In the genomic region with DNA sequence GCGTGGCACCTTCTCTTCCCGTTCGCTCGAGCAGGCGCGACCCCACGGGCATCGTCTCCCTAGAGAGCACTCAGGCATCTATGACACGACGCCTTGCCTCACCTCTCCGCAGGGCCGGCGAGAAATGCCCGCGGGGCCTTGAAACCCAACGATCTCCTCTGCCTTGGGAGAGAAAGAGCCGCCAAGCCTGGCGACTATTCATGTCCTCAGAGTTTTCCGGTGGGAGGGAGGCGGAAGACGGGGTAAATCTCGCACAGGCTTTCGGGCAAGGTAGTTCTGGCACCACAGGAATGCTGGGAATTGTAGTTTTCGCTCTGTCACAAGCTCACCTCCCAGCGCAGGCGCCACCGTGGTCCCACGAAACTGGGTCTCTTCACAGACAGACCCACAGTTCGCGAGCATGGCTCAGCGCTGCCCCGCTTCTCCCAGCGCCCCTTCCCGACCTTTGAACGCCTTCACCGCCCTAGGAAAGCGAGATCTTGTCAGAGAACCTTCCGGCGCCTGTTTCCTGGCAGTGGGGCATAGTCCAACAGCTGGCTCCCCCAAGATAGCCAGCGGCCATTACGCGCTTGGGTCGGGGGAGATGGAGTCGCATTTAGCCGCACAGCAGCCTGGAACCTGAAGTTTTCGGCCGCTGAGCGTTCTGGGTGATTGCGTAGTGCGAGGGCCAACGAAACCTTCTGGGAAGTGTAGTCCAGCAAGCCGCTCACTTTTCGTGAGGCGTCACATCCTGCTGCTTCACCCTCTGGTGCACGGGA, we compare ENCODE assay signal across 8 cellular contexts. TPM values are rescaled to one million over a fixed set of nuclear protein-coding genes. Genes with fewer than 3 reads are reported as not detected.
DNase-seq lines count a peak whose midpoint lies in the region; ATAC-seq, FAIRE-seq and TF ChIP-seq lines count a peak whose summit lies in the region.

TSS of gene CCDC90B (minus strand) at position 597 of the 758 bp plus-strand sequence. CDS start at position 202, 395 bp downstream.

- DNase-seq in NCI-H1417 treated with DMSO at 0.1 percent for 48 hours (lab: John Stamatoyannopoulos, UW) (peak; percentile 93), SW480 (ENCODE audit: low spot score) (peak; percentile 98), Right ventricle myocardium superior (peak; percentile 96), pancreas (peak; percentile 90 to 97 (median 96)), tibial artery (peak; percentile 96 to 98)
- peak; percentile 89 for DNase-seq in activated naive CD8-positive, alpha-beta T cell treated with anti-CD3 and anti-CD28 coated beads, Interleukin-2, amount 50 U/mL, for 24 hours

- H3K4me3 Mint-ChIP-seq in activated naive CD8-positive, alpha-beta T cell treated with anti-CD3 and anti-CD28 coated beads, Interleukin-2, amount 50 U/mL, for 24 hours = peak within 1 kb of the TSS; percentile 83

- H3K4me1 Mint-ChIP-seq in activated naive CD8-positive, alpha-beta T cell treated with anti-CD3 and anti-CD28 coated beads, Interleukin-2, amount 50 U/mL, for 24 hours = peaks cover 40% of the 10 kb centered on the region

- H3K27ac ChIP-seq in pancreas (peak within 1 kb of the TSS; percentile 97 to 100 (median 98)), tibial artery (peak within 1 kb of the TSS; percentile 96 to 97)

- H3K27me3 Mint-ChIP-seq in activated naive CD8-positive, alpha-beta T cell treated with anti-CD3 and anti-CD28 coated beads, Interleukin-2, amount 50 U/mL, for 24 hours = no peaks in the 10 kb centered on the region

- peak within 1 kb of the TSS; percentile 69 to 86 (median 82) for H3K4me3 ChIP-seq in pancreas
- peak within 1 kb of the TSS; percentile 70 to 84 for H3K4me3 ChIP-seq in tibial artery

- TF ChIP-seq CTCF in GM12874 (IDR thresholded peaks at IDR 0.05; ENCODE audit: insufficient read depth, low read depth, low read length) = 0 out of 2 replicates have a peak, but pooled peaks have one; percentile 26
- TF ChIP-seq CTCF in pancreas (IDR thresholded peaks at IDR 0.05) = no peak
- TF ChIP-seq CTCF in tibial artery (IDR thresholded peaks at IDR 0.05) = no peak

- H3K9me3 ChIP-seq in pancreas = no peaks in the 10 kb centered on the region
- H3K9me3 ChIP-seq in tibial artery = no peaks in the 10 kb centered on the region

- WGBS in pancreas, 2 donors = 0% methylated on average over 55 of the region's 55 CpGs

- intact Hi-C loops in Right ventricle myocardium superior (cut with DNase I) = no loop called here
- intact Hi-C loops in pancreas (cut with DNase I) = no loop called here
- intact Hi-C loops in tibial artery (cut with DNase I; ENCODE audit: low total_unique reads) = loop anchor here (10.0 kb wide), 2 partner anchors 91 to 381 kb away; partner anchors contain the start of genes ANKRD42, DDIAS and PRCP

- H3K4me1 ChIP-seq in pancreas = peaks cover 11 to 18% (median 15%) of the 10 kb centered on the region in 3 donors
- H3K4me1 ChIP-seq in tibial artery = peaks cover 0 to 39% (median 17%) of the 10 kb centered on the region in 4 donors

- ATAC-seq in HG02763 (IDR thresholded peaks at IDR 0.05; ENCODE audit: unreplicated experiment) (peak; percentile 87), Right ventricle myocardium superior (ENCODE audit: poor library complexity) (peak; percentile 98), pancreas (peak; percentile 94 to 98 (median 94))
- ATAC-seq in activated naive CD8-positive, alpha-beta T cell treated with anti-CD3 and anti-CD28 coated beads, Interleukin-2, amount 50 U/mL, for 24 hours = peak; percentile 95

- peak; percentile 70 for FAIRE-seq in pancreas (lab: Jason Lieb, UNC)

- H3K36me3 ChIP-seq in pancreas (no peaks in the 10 kb centered on the region), tibial artery (no peaks in the 10 kb centered on the region)

- H3K9me3 Mint-ChIP-seq in activated naive CD8-positive, alpha-beta T cell treated with anti-CD3 and anti-CD28 coated beads, Interleukin-2, amount 50 U/mL, for 24 hours = no peaks in the 10 kb centered on the region

- H3K36me3 Mint-ChIP-seq in activated naive CD8-positive, alpha-beta T cell treated with anti-CD3 and anti-CD28 coated beads, Interleukin-2, amount 50 U/mL, for 24 hours (ENCODE audit: low read depth) = peaks cover 2% of the 10 kb centered on the region

- peak within 1 kb of the TSS; percentile 97 for H3K27ac Mint-ChIP-seq in activated naive CD8-positive, alpha-beta T cell treated with anti-CD3 and anti-CD28 coated beads, Interleukin-2, amount 50 U/mL, for 24 hours

- H3K27me3 ChIP-seq in pancreas = no peaks in the 10 kb centered on the region
- H3K27me3 ChIP-seq in tibial artery = no peaks in the 10 kb centered on the region

RNA-seq across cellular contexts. Expression of gene CCDC90B, which starts in this region (rescaled TPM):
- total RNA-seq in Right ventricle myocardium superior (20.1 TPM), pancreas (10 to 100 TPM; 12.1 to 25.1 (median 14.9) TPM)
- polyA plus RNA-seq in pancreas = 10 to 100 TPM; 16.5 to 19.5 TPM

Comparison
In these comparisons a context has a peak if more than half of its experiments do, and no peak if none do; other contexts are left out.
1. Peak in every context shown above with its lines: DNase-seq, ATAC-seq, H3K4me3 ChIP-seq and H3K27ac ChIP-seq.